In the genomic region with DNA sequence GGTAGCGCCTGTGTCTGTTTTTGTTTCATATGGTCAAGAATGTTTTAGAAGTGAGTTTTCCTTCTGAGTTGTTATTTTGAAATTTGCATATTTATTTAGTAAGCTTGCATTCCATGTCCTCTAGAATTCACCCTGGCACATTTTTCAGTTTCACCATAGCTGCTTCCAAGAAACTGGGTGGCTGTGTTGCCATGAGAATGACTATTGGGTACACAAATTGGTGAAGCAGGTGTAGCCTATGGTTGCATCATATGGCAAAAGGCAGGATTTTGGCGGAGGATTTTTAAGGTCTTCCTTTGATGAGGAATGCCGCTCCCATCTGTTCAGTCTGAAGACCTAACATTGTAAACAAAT, we compare ENCODE assay signal across 8 cellular contexts. TPM values are rescaled to one million over a fixed set of nuclear protein-coding genes. Genes with fewer than 3 reads are reported as not detected.
DNase-seq lines count a peak whose midpoint lies in the region; ATAC-seq and TF ChIP-seq lines count a peak whose summit lies in the region.

No MANE protein-coding gene starts in this region.

- WGBS in neuronal stem cell (ENCODE audit: extremely low coverage in 2 of 2, insufficient read length in 2 of 2, insufficient replicate concordance in 1 of 2), 2 donors: no CpG with 5 or more reads among the region's 3 CpGs

- no peak for ATAC-seq in effector memory CD8-positive, alpha-beta T cell (replicated peaks)

- no peaks in the 10 kb centered on the region for H3K9me2 ChIP-seq in OCI-LY1 (ENCODE audit: low read depth, low read length)

- H4K91ac ChIP-seq in neuronal stem cell (ENCODE audit: low read depth, low read length, poor library complexity): no peak overlapping the region

- no peak overlapping the region for H2BK120ac ChIP-seq in neuronal stem cell (ENCODE audit: low read depth, low read length)

- no peak overlapping the region for H2AFZ ChIP-seq in OCI-LY1 (ENCODE audit: low read length)
- peak overlapping the region; percentile 97 for H2AFZ ChIP-seq in neuronal stem cell (ENCODE audit: low read length)

- H3K27me3 ChIP-seq in Caco-2 (replicated peaks; ENCODE audit: control insufficient read depth, insufficient read depth, low read length) (no peaks in the 10 kb centered on the region), OCI-LY1 (ENCODE audit: insufficient read depth, low read length) (no peaks in the 10 kb centered on the region), neuronal stem cell (ENCODE audit: control insufficient read depth in 3 of 3, insufficient read depth in 3 of 3, low read depth in 1 of 3, low read length in 3 of 3) (no peaks in the 10 kb centered on the region)

- no peak overlapping the region for H2AK5ac ChIP-seq in neuronal stem cell (ENCODE audit: low read depth, low read length)

- H3K9me3 ChIP-seq in Caco-2: no peaks in the 10 kb centered on the region
- H3K9me3 ChIP-seq in OCI-LY1 (ENCODE audit: low read length): no peaks in the 10 kb centered on the region
- H3K9me3 ChIP-seq in neuronal stem cell (replicated peaks in 1 of 2; ENCODE audit: control insufficient read depth in 2 of 2, insufficient read depth in 1 of 2, low read depth in 1 of 2, low read length in 2 of 2): no peaks in the 10 kb centered on the region

- H3F3A ChIP-seq in OCI-LY1 (ENCODE audit: insufficient read depth, low read length): no peaks in the 10 kb centered on the region

- DNase-seq in Caco-2 (no peak), neuronal stem cell (ENCODE audit: low spot score) (no peak), GM03348 (ENCODE audit: low spot score) (no peak), GM13977 (ENCODE audit: low spot score) (no peak)
- DNase-seq in effector memory CD8-positive, alpha-beta T cell: no peak
- no peak for DNase-seq in stimulated activated CD8-positive, alpha-beta memory T cell treated with anti-CD3 and anti-CD28 coated beads, Interleukin-4, amount 100 ng/mL, for 48 hours
- no peak for DNase-seq in effector CD8-positive, alpha-beta T cell (lab: John Stamatoyannopoulos, UW)

- TF ChIP-seq CTCF in Caco-2 (IDR thresholded peaks at IDR 0.05; ENCODE audit: insufficient read depth in 1 of 2, low read depth in 1 of 2, low read length in 1 of 2, severe bottlenecking in 1 of 2, unreplicated experiment in 1 of 2) (no peak), OCI-LY1 (IDR thresholded peaks at IDR 0.05; ENCODE audit: low read length) (no peak), GM13977 (IDR thresholded peaks at IDR 0.05; ENCODE audit: extremely low read depth, insufficient read depth, missing control alignments) (no peak)

- H3K9me3 Mint-ChIP-seq in Caco-2 (ENCODE audit: unreplicated experiment): no peaks in the 10 kb centered on the region
- no peaks in the 10 kb centered on the region for H3K9me3 Mint-ChIP-seq in effector memory CD8-positive, alpha-beta T cell

- POLR2A ChIA-PET in Caco-2 (lab: Charles Lee): interaction anchor here (0.6 to 0.9 kb wide), 4 partner anchors 11 to 276 kb away, joined by 3 to 5 read pairs (median 4); no protein-coding TSS in a partner anchor

- H2BK15ac ChIP-seq in neuronal stem cell (ENCODE audit: low read length): no peak overlapping the region

- intact Hi-C loops in Caco-2 (cut with micrococcal nuclease; ENCODE audit: unreplicated experiment): loop anchor here (1.0 kb wide), 1 partner anchor 66 kb away; no protein-coding TSS in a partner anchor

- H3K4me2 ChIP-seq in OCI-LY1 (ENCODE audit: low read length) (peak overlapping the region; percentile 97), neuronal stem cell (ENCODE audit: insufficient read depth, low read length, poor library complexity, severe bottlenecking) (peak overlapping the region; percentile 99)

- H3K9ac ChIP-seq in OCI-LY1 (ENCODE audit: low read length) (peak overlapping the region; percentile 93), neuronal stem cell (ENCODE audit: low read depth, low read length, poor library complexity) (no peak overlapping the region)

- no peaks in the 10 kb centered on the region for H4K20me1 ChIP-seq in OCI-LY1 (ENCODE audit: insufficient read depth, low read length)

- peaks cover 3% of the 10 kb centered on the region; the same call in 1 of the 2 replicates for H3K36me3 ChIP-seq in Caco-2 (ENCODE audit: control insufficient read depth, insufficient read depth, low read length)
- peaks cover 57% of the 10 kb centered on the region for H3K36me3 ChIP-seq in OCI-LY1 (ENCODE audit: insufficient read depth, low read length)
- peaks cover 4 to 34% of the 10 kb centered on the region in 2 donors for H3K36me3 ChIP-seq in neuronal stem cell (replicated peaks in 1 of 2; ENCODE audit: control insufficient read depth in 2 of 2, insufficient read depth in 2 of 2, low read length in 2 of 2)

- H3K4ac ChIP-seq in neuronal stem cell (ENCODE audit: low read length): no peak overlapping the region

- no peak overlapping the region for H3K14ac ChIP-seq in neuronal stem cell (ENCODE audit: low read length)

- no peak overlapping the region for H2BK12ac ChIP-seq in neuronal stem cell (ENCODE audit: low read length)

- H4K8ac ChIP-seq in neuronal stem cell (ENCODE audit: low read depth, low read length): no peak overlapping the region

- peaks cover 18% of the 10 kb centered on the region for H3K4me1 Mint-ChIP-seq in Caco-2 (ENCODE audit: low read depth, unreplicated experiment)
- peaks cover 31 to 48% of the 10 kb centered on the region in 2 donors for H3K4me1 Mint-ChIP-seq in effector memory CD8-positive, alpha-beta T cell (ENCODE audit: low read depth in 2 of 2)

- peaks cover 8% of the 10 kb centered on the region for H3K79me1 ChIP-seq in neuronal stem cell (ENCODE audit: low read depth, low read length)

- in situ Hi-C loops in GM13977 (cut with MboI; ENCODE audit: low pct_unique_long_range_greater_than_20kb, low sequenced_read_pairs, unreplicated experiment): no loop called here

- H2BK5ac ChIP-seq in neuronal stem cell (ENCODE audit: low read length): no peak overlapping the region

- H3K27ac Mint-ChIP-seq in Caco-2 (ENCODE audit: unreplicated experiment): peak overlapping the region; percentile 99
- peak overlapping the region; percentile 99 to 100 for H3K27ac Mint-ChIP-seq in effector memory CD8-positive, alpha-beta T cell

- BruUV-seq in Caco-2 (replicated peaks; lab: Mats Ljungman, UMichigan): no TSS peak

- H3K4me3 Mint-ChIP-seq in Caco-2 (ENCODE audit: unreplicated experiment): peak overlapping the region; percentile 100
- peak overlapping the region; percentile 99 to 100 for H3K4me3 Mint-ChIP-seq in effector memory CD8-positive, alpha-beta T cell

- peaks cover 35% of the 10 kb centered on the region for H3K79me2 ChIP-seq in OCI-LY1 (ENCODE audit: insufficient read depth, low read length)

- no peak overlapping the region for H3K18ac ChIP-seq in neuronal stem cell (ENCODE audit: low read length)

- H3K23ac ChIP-seq in neuronal stem cell (ENCODE audit: low read depth, low read length, poor library complexity): no peak overlapping the region

- H3K36me3 Mint-ChIP-seq in Caco-2 (ENCODE audit: insufficient read depth, unreplicated experiment): peaks cover 76% of the 10 kb centered on the region
- H3K36me3 Mint-ChIP-seq in effector memory CD8-positive, alpha-beta T cell (ENCODE audit: insufficient read depth): peaks cover 72% of the 10 kb centered on the region

- CTCF ChIA-PET in Caco-2 (lab: Charles Lee): no interaction called here

- H3K4me3 ChIP-seq in Caco-2 (ENCODE audit: low read depth, low read length): peak overlapping the region; percentile 81
- peak overlapping the region; percentile 99 for H3K4me3 ChIP-seq in OCI-LY1 (ENCODE audit: low read depth, low read length, poor library complexity, severe bottlenecking)
- peak overlapping the region; percentile 83 to 92 for H3K4me3 ChIP-seq in neuronal stem cell (ENCODE audit: low read length in 2 of 2)

- peak overlapping the region; percentile 98 for H3K27ac ChIP-seq in OCI-LY1 (ENCODE audit: low read depth, low read length, poor library complexity, severe bottlenecking)
- H3K27ac ChIP-seq in neuronal stem cell (replicated peaks; ENCODE audit: low read length): no peak overlapping the region

- H3K4me1 ChIP-seq in Caco-2 (peaks cover 28% of the 10 kb centered on the region), OCI-LY1 (ENCODE audit: insufficient read depth, low read length, severe bottlenecking) (peaks cover 72% of the 10 kb centered on the region), neuronal stem cell (ENCODE audit: control insufficient read depth in 2 of 2, insufficient read depth in 1 of 2, low read depth in 1 of 2, low read length in 2 of 2) (peaks cover 15 to 16% of the 10 kb centered on the region in 2 donors)

- H3K27me3 Mint-ChIP-seq in Caco-2 (ENCODE audit: insufficient read depth, unreplicated experiment): no peaks in the 10 kb centered on the region
- no peaks in the 10 kb centered on the region for H3K27me3 Mint-ChIP-seq in effector memory CD8-positive, alpha-beta T cell

RNA-seq across cellular contexts. Expression of gene HERPUD1, which starts 1.3 kb away (rescaled TPM):
- total RNA-seq in Caco-2 (2022): 240 and 296 TPM in 2 replicates
- 11.7 TPM for polyA plus RNA-seq in neuronal stem cell (2013, experiment 1 of 2)
- polyA plus RNA-seq in neuronal stem cell (2013, experiment 2 of 2): 12.1 TPM

RNA-seq across cellular contexts. Expression of gene CETP, which starts 28.5 kb away (rescaled TPM):
- not detected in 2 replicates for total RNA-seq in Caco-2 (2022)
- not detected for polyA plus RNA-seq in neuronal stem cell (2013, experiment 1 of 2)
- polyA plus RNA-seq in neuronal stem cell (2013, experiment 2 of 2): not detected

RNA-seq across cellular contexts. Expression of gene NLRC5, which starts 56.1 kb away (rescaled TPM):
- total RNA-seq in Caco-2 (2022): 1.6 and 1.9 TPM in 2 replicates
- polyA plus RNA-seq in neuronal stem cell (2013, experiment 1 of 2): 0.06 TPM
- polyA plus RNA-seq in neuronal stem cell (2013, experiment 2 of 2): 0.39 TPM
